ENCODE assay signal across 8 cellular contexts in the genomic region with DNA sequence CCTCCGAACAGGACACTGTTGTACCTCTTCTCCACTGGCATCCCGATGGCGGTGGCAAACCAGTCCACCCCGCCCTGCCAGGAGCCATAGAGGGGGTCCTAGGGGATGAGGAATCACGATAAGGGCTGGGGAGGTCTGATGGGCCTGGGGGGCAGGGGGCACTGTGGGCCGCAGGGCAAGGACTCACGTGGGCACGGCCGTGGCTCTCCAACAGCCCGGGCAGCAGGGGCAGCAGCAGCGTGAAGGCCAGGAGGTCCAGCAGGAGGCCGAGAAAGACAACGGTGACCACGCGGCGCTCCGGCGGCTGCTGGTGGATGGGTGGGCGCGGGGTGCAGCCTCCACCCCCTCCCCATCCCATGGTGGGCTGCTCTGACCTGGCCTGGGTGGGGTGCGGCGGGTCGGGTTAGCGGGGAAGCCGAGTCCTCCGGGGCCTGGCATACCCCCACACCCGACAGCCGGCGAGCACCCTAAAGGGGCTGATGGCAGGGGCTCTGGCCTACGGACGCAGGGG. TPM values are rescaled to one million over a fixed set of nuclear protein-coding genes. Genes with fewer than 3 reads are reported as not detected.
DNase-seq lines count a peak whose midpoint lies in the region; ATAC-seq and TF ChIP-seq lines count a peak whose summit lies in the region.

No MANE protein-coding gene starts in this region.

- H3K9me3 ChIP-seq in right lobe of liver = no peaks in the 10 kb centered on the region
- H3K9me3 ChIP-seq in thyroid gland = no peaks in the 10 kb centered on the region

- H3K27me3 Mint-ChIP-seq in brain = peaks cover 4% of the 10 kb centered on the region

- peaks cover 9% of the 10 kb centered on the region for H3K36me3 Mint-ChIP-seq in brain

- H3K27me3 ChIP-seq in right lobe of liver (no peaks in the 10 kb centered on the region), thyroid gland (no peaks in the 10 kb centered on the region)

- intact Hi-C loops in right lobe of liver (cut with DNase I) (loop anchor here in 1 of 2 donors (10.0 kb wide), 1 partner anchor 169 kb away; no protein-coding TSS in a partner anchor), thyroid gland (cut with DNase I) (loop anchor here (5.0 kb wide), 2 partner anchors 91 to 171 kb away; a partner anchor contains a TSS)

- no CpG with 5 or more reads among the region's 31 CpGs for WGBS in right lobe of liver (ENCODE audit: insufficient coverage, low coverage, low lambda C conversion rate, missing lambda C conversion rate)
- WGBS in thyroid gland, 2 donors = 52% methylated on average over 5 of the region's 31 CpGs; no CpG with 5 or more reads in 1 of the 2 donors

- peaks cover 26% of the 10 kb centered on the region for H3K4me1 Mint-ChIP-seq in brain

- TF ChIP-seq POLR2A in right lobe of liver (IDR thresholded peaks at IDR 0.05) (no peak), thyroid gland (IDR thresholded peaks at IDR 0.05) (no peak)

- H3K27ac Mint-ChIP-seq in brain = peak overlapping the region in 4 of 5 experiments; percentile 82 to 99 (median 94)

- peak overlapping the region; percentile 95 to 100 (median 99) for H3K4me3 ChIP-seq in right lobe of liver
- H3K4me3 ChIP-seq in thyroid gland (replicated peaks in 1 of 3) = peak overlapping the region in 2 of 3 donors; percentile 7 to 67

- peak overlapping the region in 1 of 3 donors; percentile 43 for H3K27ac ChIP-seq in right lobe of liver
- peak overlapping the region; percentile 65 to 97 (median 88) for H3K27ac ChIP-seq in thyroid gland

- H3K9me3 Mint-ChIP-seq in brain = no peaks in the 10 kb centered on the region

- TF ChIP-seq CTCF in brain (conservative IDR thresholded peaks at IDR 0.05) (no peak), right lobe of liver (IDR thresholded peaks at IDR 0.05) (no peak), thyroid gland (IDR thresholded peaks at IDR 0.05) (no peak)

- H3K4me1 ChIP-seq in right lobe of liver (peaks cover 0 to 18% (median 3%) of the 10 kb centered on the region in 4 donors), thyroid gland (peaks cover 50 to 57% of the 10 kb centered on the region in 2 donors)

- ATAC-seq in activated CD4-positive, CD25-positive, alpha-beta regulatory T cell treated with anti-CD3 and anti-CD28 coated beads, Interleukin-2, amount 50 U/mL, for 24 hours = no peak
- ATAC-seq in right lobe of liver (no peak), GM21515 (IDR thresholded peaks at IDR 0.05; ENCODE audit: unreplicated experiment) (no peak), HG02610 (IDR thresholded peaks at IDR 0.05; ENCODE audit: unreplicated experiment) (no peak)

- H3K36me3 ChIP-seq in right lobe of liver (peaks cover 0 to 15% (median 7%) of the 10 kb centered on the region in 4 donors), thyroid gland (peaks cover 5 to 16% of the 10 kb centered on the region in 2 donors)

- peak; percentile 38 for DNase-seq in activated CD4-positive, CD25-positive, alpha-beta regulatory T cell treated with anti-CD3 and anti-CD28 coated beads, Interleukin-2, amount 50 U/mL, for 72 hours
- peak in 2 of 3 donors; percentile 31 to 66 for DNase-seq in right lobe of liver
- no peak for DNase-seq in thyroid gland
- no peak for DNase-seq in NCI-H2107 treated with DMSO at 0.1 percent for 48 hours (lab: John Stamatoyannopoulos, UW; ENCODE audit: unreplicated experiment)

- peak overlapping the region; percentile 83 to 92 (median 86) for H3K4me3 Mint-ChIP-seq in brain

RNA-seq across cellular contexts. Expression of a gene that starts 29.6 kb away (rescaled TPM):
- 14.7 TPM for polyA plus RNA-seq in brain (ENCODE audit: insufficient read depth, low read depth, low replicate concordance)
- total RNA-seq in right lobe of liver (10 to 100 TPM; 16.1 to 24.7 (median 19.5) TPM), thyroid gland (10 to 100 TPM; 18.4 to 24.8 (median 19.3) TPM)

RNA-seq across cellular contexts. Expression of a gene that starts 29.8 kb away (rescaled TPM):
- polyA plus RNA-seq in brain (ENCODE audit: insufficient read depth, low read depth, low replicate concordance) = 8.4 TPM
- total RNA-seq in right lobe of liver (1 to 10 TPM; 1.0 to 4.3 (median 2.8) TPM), thyroid gland (10 to 100 TPM in 1 of 4 donors, 1 to 10 TPM in 3; 7.6 to 10.8 (median 9.1) TPM)

Comparison
In these comparisons a context has a peak if more than half of its experiments do, and no peak if none do; other contexts are left out.
1. DNase-seq: peak in activated CD4-positive, CD25-positive, alpha-beta regulatory T cell treated with anti-CD3 and anti-CD28 coated beads, Interleukin-2, amount 50 U/mL, for 72 hours (single experiment) and right lobe of liver (2 of 3); none in thyroid gland (0 of 2) and NCI-H2107 treated with DMSO at 0.1 percent for 48 hours (single experiment).